8 cellular contexts compared by ENCODE assay signal in the genomic region with DNA sequence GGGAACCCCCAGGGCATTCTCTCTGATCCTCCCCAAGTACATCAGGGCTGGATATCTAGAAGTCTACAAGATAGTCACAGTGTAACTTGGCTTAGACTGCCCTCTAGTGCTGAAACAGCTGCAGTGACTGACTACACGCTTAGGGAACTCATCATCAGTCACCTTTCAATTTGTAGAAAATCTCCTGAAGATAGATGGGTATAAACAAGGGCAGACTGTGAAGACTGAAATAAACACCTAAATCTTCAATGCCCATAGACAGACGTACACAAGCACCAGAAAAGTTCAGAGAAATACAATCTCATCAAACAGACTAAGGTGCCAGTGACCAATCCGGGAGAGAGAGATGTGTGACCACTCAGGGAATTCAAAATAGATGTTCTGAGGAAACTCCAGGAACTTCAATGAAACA. TPM values are rescaled to one million over a fixed set of nuclear protein-coding genes. Genes with fewer than 3 reads are reported as not detected.
DNase-seq lines count a peak whose midpoint lies in the region; ATAC-seq and TF ChIP-seq lines count a peak whose summit lies in the region.

No MANE protein-coding gene starts in this region.

- peak; percentile 85 for ATAC-seq in GM19452 (IDR thresholded peaks at IDR 0.05; ENCODE audit: unreplicated experiment)
- ATAC-seq in IMR-90 (ENCODE audit: low read depth), result peak; percentile 98
- ATAC-seq in activated naive CD8-positive, alpha-beta T cell treated with anti-CD3 and anti-CD28 coated beads, Interleukin-2, amount 10 ng/mL, durations not matched to agents 7 days and 5 days (ENCODE audit: low read depth), result peak; percentile 92
- peak; percentile 78 to 89 for ATAC-seq in left cardiac atrium
- peak; percentile 91 to 94 for ATAC-seq in gastrocnemius medialis

- CTCF ChIA-PET in Calu3 (lab: Charles Lee) (interaction anchor here (0.6 to 1.0 kb wide), 3 partner anchors 12 to 687 kb away, joined by 3 to 4 read pairs (median 3); no protein-coding TSS in a partner anchor), IMR-90 (lab: Yijun Ruan, JAX) (interaction anchor here (0.8 to 5.3 kb wide), 6 partner anchors 23 to 306 kb away, joined by 3 to 32 read pairs (median 4); no protein-coding TSS in a partner anchor), RWPE1 (lab: Yijun Ruan, JAX) (interaction anchor here (0.6 to 1.7 kb wide), 6 partner anchors 20 to 1656 kb away, joined by 3 to 5 read pairs (median 4); a partner anchor contains a TSS)

- no peak overlapping the region for H4K8ac ChIP-seq in IMR-90 (ENCODE audit: low read depth in 2 of 2, low read length in 2 of 2)

- no peak overlapping the region for H4K5ac ChIP-seq in IMR-90 (ENCODE audit: low read depth, low read length)

- no CpG with 5 or more reads among the region's 3 CpGs for WGBS in IMR-90 (ENCODE audit: extremely low coverage in 2 of 2, insufficient read length in 1 of 2), 2 experiments

- peaks cover 0 to 11% of the 10 kb centered on the region in 2 experiments; a peak in 1 of 4 replicates for H3K79me1 ChIP-seq in IMR-90 (ENCODE audit: low read depth in 1 of 2, low read length in 2 of 2)

- 0 out of 2 replicates have a peak, but pooled peaks cover 6% of the 10 kb centered on the region for H4K20me1 ChIP-seq in IMR-90 (ENCODE audit: insufficient read depth, low read length)

- H3K27me3 ChIP-seq in IMR-90 (ENCODE audit: control insufficient read depth, insufficient read depth, low read length) (no peaks in the 10 kb centered on the region), gastrocnemius medialis (no peaks in the 10 kb centered on the region)

- H2BK5ac ChIP-seq in IMR-90 (ENCODE audit: low read depth, low read length, poor library complexity, severe bottlenecking), result no peak overlapping the region

- no peak for TF ChIP-seq POLR2A in IMR-90 (IDR thresholded peaks at IDR 0.05; ENCODE audit: low read depth, low read length)
- no peak for TF ChIP-seq POLR2A in gastrocnemius medialis (IDR thresholded peaks at IDR 0.05)

- dilution Hi-C loops in IMR-90 (cut with HindIII; ENCODE audit: low sequenced_read_pairs, unreplicated experiment), result no loop called here

- POLR2A ChIA-PET in IMR-90 (lab: Charles Lee; ENCODE audit: unreplicated experiment), result no interaction called here
- POLR2A ChIA-PET in RWPE1 (lab: Yijun Ruan, JAX; ENCODE audit: low non-redundant PET), result no interaction called here
- POLR2A ChIA-PET in activated naive CD8-positive, alpha-beta T cell treated with anti-CD3 and anti-CD28 coated beads, Interleukin-2, amount 10 ng/mL, durations not matched to agents 7 days and 5 days (lab: Charles Lee), result no interaction called here

- no peak overlapping the region for H2BK15ac ChIP-seq in IMR-90 (ENCODE audit: low read depth, low read length)

- in situ Hi-C loops in IMR-90 (cut with MboI; ENCODE audit: low sequenced_read_pairs) (loop anchor here (5.0 to 25.0 kb wide), 2 partner anchors 296 to 681 kb away; a partner anchor contains a TSS), gastrocnemius medialis (cut with MboI; ENCODE audit: low sequenced_read_pairs in 4 of 4) (loop anchor here (5.0 to 25.0 kb wide), 3 partner anchors 296 to 306 kb away; no protein-coding TSS in a partner anchor)

- peaks cover 3% of the 10 kb centered on the region for H3K36me3 ChIP-seq in IMR-90 (ENCODE audit: control insufficient read depth, insufficient read depth, low read length)
- H3K36me3 ChIP-seq in gastrocnemius medialis, result peaks cover 0 to 4% of the 10 kb centered on the region in 2 donors

- peak overlapping the region; percentile 81 for H2AK9ac ChIP-seq in IMR-90 (replicated peaks; ENCODE audit: low read depth, low read length, poor library complexity)

- no peaks in the 10 kb centered on the region for H3K4me1 ChIP-seq in IMR-90 (ENCODE audit: control insufficient read depth, insufficient read depth, low read length)
- peaks cover 7 to 8% of the 10 kb centered on the region in 2 donors for H3K4me1 ChIP-seq in gastrocnemius medialis

- no peak overlapping the region for H4K91ac ChIP-seq in IMR-90 (ENCODE audit: insufficient read depth, low read depth, low read length)

- H3K9me3 ChIP-seq in IMR-90 (ENCODE audit: control insufficient read depth, insufficient read depth, low read length) (no peaks in the 10 kb centered on the region), gastrocnemius medialis (no peaks in the 10 kb centered on the region)

- H3K4me2 ChIP-seq in IMR-90 (ENCODE audit: low read depth, low read length), result no peak overlapping the region

- no peak overlapping the region for H3K4me3 ChIP-seq in IMR-90 (ENCODE audit: insufficient read depth, low read depth, low read length)
- H3K4me3 ChIP-seq in gastrocnemius medialis, result no peak overlapping the region

- H3K9me3 Mint-ChIP-seq in Calu3 (ENCODE audit: low read depth, unreplicated experiment), result no peaks in the 10 kb centered on the region
- peaks cover 4% of the 10 kb centered on the region for H3K9me3 Mint-ChIP-seq in activated naive CD8-positive, alpha-beta T cell treated with anti-CD3 and anti-CD28 coated beads, Interleukin-2, amount 10 ng/mL, durations not matched to agents 7 days and 5 days

- H3K4ac ChIP-seq in IMR-90 (ENCODE audit: low read depth, low read length), result no peak overlapping the region

- no peak overlapping the region for H3K4me3 Mint-ChIP-seq in Calu3 (ENCODE audit: low read depth, unreplicated experiment)
- H3K4me3 Mint-ChIP-seq in activated naive CD8-positive, alpha-beta T cell treated with anti-CD3 and anti-CD28 coated beads, Interleukin-2, amount 10 ng/mL, durations not matched to agents 7 days and 5 days, result no peak overlapping the region

- BruUV-seq in Calu3 (replicated peaks; lab: Mats Ljungman, UMichigan) (no TSS peak), IMR-90 (replicated peaks; lab: Mats Ljungman, UMichigan) (no TSS peak)

- no peak overlapping the region for H3K14ac ChIP-seq in IMR-90 (replicated peaks; ENCODE audit: low read depth, low read length)

- no peak overlapping the region for H3K27ac ChIP-seq in IMR-90 (ENCODE audit: insufficient read depth, low read length)
- H3K27ac ChIP-seq in RWPE1, result no peak overlapping the region
- no peak overlapping the region for H3K27ac ChIP-seq in gastrocnemius medialis

- H3K36me3 Mint-ChIP-seq in Calu3 (ENCODE audit: insufficient read depth, unreplicated experiment), result peaks cover 14% of the 10 kb centered on the region
- H3K36me3 Mint-ChIP-seq in activated naive CD8-positive, alpha-beta T cell treated with anti-CD3 and anti-CD28 coated beads, Interleukin-2, amount 10 ng/mL, durations not matched to agents 7 days and 5 days, result peaks cover 46% of the 10 kb centered on the region

- H2AK5ac ChIP-seq in IMR-90 (ENCODE audit: low read depth, low read length), result no peak overlapping the region

- TF ChIP-seq CTCF in Calu3 (IDR thresholded peaks at IDR 0.05; ENCODE audit: unreplicated experiment), result peak; percentile 86
- peak; percentile 88 for TF ChIP-seq CTCF in IMR-90 (conservative IDR thresholded peaks at IDR 0.05; ENCODE audit: low read depth, low read length)
- TF ChIP-seq CTCF in RWPE1 (conservative IDR thresholded peaks at IDR 0.05; ENCODE audit: low read depth), result peak; percentile 84
- TF ChIP-seq CTCF in gastrocnemius medialis (IDR thresholded peaks at IDR 0.05 in 4 of 5, conservative IDR thresholded peaks at IDR 0.05 in 1 of 5), result peak; percentile 72 to 91 (median 77)

- no peak overlapping the region for H3K27ac Mint-ChIP-seq in Calu3 (ENCODE audit: unreplicated experiment)
- no peak overlapping the region for H3K27ac Mint-ChIP-seq in activated naive CD8-positive, alpha-beta T cell treated with anti-CD3 and anti-CD28 coated beads, Interleukin-2, amount 10 ng/mL, durations not matched to agents 7 days and 5 days

- H2BK20ac ChIP-seq in IMR-90 (ENCODE audit: low read depth, low read length), result no peak overlapping the region

- H3K9me1 ChIP-seq in IMR-90 (ENCODE audit: insufficient read depth, low read length), result 0 out of 2 replicates have a peak, but pooled peaks cover 4% of the 10 kb centered on the region

- intact Hi-C loops in Calu3 (cut with micrococcal nuclease; ENCODE audit: unreplicated experiment), result loop anchor here (2.0 to 5.0 kb wide), 5 partner anchors 76 to 687 kb away; no protein-coding TSS in a partner anchor
- intact Hi-C loops in IMR-90 (cut with micrococcal nuclease), result loop anchor here (1.0 to 2.0 kb wide), 5 partner anchors 81 to 687 kb away; no protein-coding TSS in a partner anchor
- intact Hi-C loops in left cardiac atrium (cut with DNase I), result loop anchor here (2.0 to 10.0 kb wide), 4 partner anchors 84 to 297 kb away; no protein-coding TSS in a partner anchor
- intact Hi-C loops in gastrocnemius medialis (cut with DNase I; ENCODE audit: low total_unique reads), result loop anchor here (1.0 to 5.0 kb wide), 3 partner anchors 89 to 686 kb away; no protein-coding TSS in a partner anchor

- no peak overlapping the region for H3K23ac ChIP-seq in IMR-90 (ENCODE audit: low read depth, low read length)

- peak overlapping the region; percentile 33 for H2AFZ ChIP-seq in IMR-90 (replicated peaks; ENCODE audit: low read length, poor library complexity)

- H3K27me3 Mint-ChIP-seq in Calu3 (ENCODE audit: unreplicated experiment), result no peaks in the 10 kb centered on the region
- no peaks in the 10 kb centered on the region for H3K27me3 Mint-ChIP-seq in activated naive CD8-positive, alpha-beta T cell treated with anti-CD3 and anti-CD28 coated beads, Interleukin-2, amount 10 ng/mL, durations not matched to agents 7 days and 5 days

- H3K9ac ChIP-seq in IMR-90 (ENCODE audit: low read depth, low read length), result no peak overlapping the region

- H3K56ac ChIP-seq in IMR-90 (ENCODE audit: extremely low read depth, insufficient read depth, low read length), result no peak overlapping the region

- TF ChIP-seq RAD21 in IMR-90 (IDR thresholded peaks at IDR 0.05; ENCODE audit: low read length), result peak; percentile 93

- DNase-seq in Calu3, result peak; percentile 66
- DNase-seq in IMR-90, result peak; percentile 81
- DNase-seq in RWPE1 (ENCODE audit: low spot score), result peak; percentile 56
- DNase-seq in activated naive CD8-positive, alpha-beta T cell treated with anti-CD3 and anti-CD28 coated beads, Interleukin-2, amount 10 ng/mL, durations not matched to agents 7 days and 5 days, result no peak
- DNase-seq in left cardiac atrium, result no peak
- DNase-seq in gastrocnemius medialis, result peak in 1 of 2 donors; percentile 52
- no peak for DNase-seq in NCI-H187 treated with DMSO at 0.1 percent for 48 hours (lab: John Stamatoyannopoulos, UW)

- H3K18ac ChIP-seq in IMR-90 (ENCODE audit: low read depth, low read length), result no peak overlapping the region

- H2BK120ac ChIP-seq in IMR-90 (ENCODE audit: low read depth, low read length), result no peak overlapping the region

- H3K4me1 Mint-ChIP-seq in Calu3 (ENCODE audit: low read depth, unreplicated experiment), result no peaks in the 10 kb centered on the region
- peaks cover 2% of the 10 kb centered on the region for H3K4me1 Mint-ChIP-seq in activated naive CD8-positive, alpha-beta T cell treated with anti-CD3 and anti-CD28 coated beads, Interleukin-2, amount 10 ng/mL, durations not matched to agents 7 days and 5 days

RNA-seq across cellular contexts. Expression of a gene that starts 46.6 kb away (rescaled TPM):
- total RNA-seq in Calu3 (2022), result 14.0 and 17.8 TPM in 2 replicates
- total RNA-seq in IMR-90 (2012; rRNA removed), result 8.6 and 10.6 TPM in 2 replicates
- 12.0 and 13.4 TPM in 2 replicates for polyA plus RNA-seq in IMR-90 (2012; rRNA removed)
- 5.5 and 7.8 TPM in 2 replicates for polyA plus RNA-seq in IMR-90 (2012; cell fraction: cytosol; rRNA removed)
- polyA plus RNA-seq in IMR-90 (2012; cell fraction: nucleus; rRNA removed; ENCODE audit: low replicate concordance), result 5.6 and 7.5 TPM in 2 replicates
- 10 to 100 TPM; 10.1 to 14.3 TPM for total RNA-seq in activated naive CD8-positive, alpha-beta T cell treated with anti-CD3 and anti-CD28 coated beads, Interleukin-2, amount 10 ng/mL, durations not matched to agents 7 days and 5 days
- total RNA-seq in left cardiac atrium, result 1 to 10 TPM; 3.3 to 3.4 TPM
- total RNA-seq in gastrocnemius medialis, result 1 to 10 TPM; 1.4 to 3.8 (median 2.5) TPM

Comparison
In these comparisons a context has a peak if more than half of its experiments do, and no peak if none do; other contexts are left out.
1. DNase-seq: peak in Calu3 (single experiment), IMR-90 (single experiment) and RWPE1 (single experiment); none in activated naive CD8-positive, alpha-beta T cell treated with anti-CD3 and anti-CD28 coated beads, Interleukin-2, amount 10 ng/mL, durations not matched to agents 7 days and 5 days (single experiment), left cardiac atrium (single experiment) and NCI-H187 treated with DMSO at 0.1 percent for 48 hours (single experiment).
2. Peak in every context shown above with its lines, with median percentiles within 50 percentile points of each other: CTCF ChIP-seq and ATAC-seq.